ENCODE assay signal across 9 cellular contexts in genomic region chr4:119490335-119490734, GRCh38.
DNase-seq lines count a peak whose midpoint lies in the region; ATAC-seq and TF ChIP-seq lines count a peak whose summit lies in the region.
"Had no signal": no experiment of that assay in that cellular context is flagged by ENCODE, and none has a peak within 500 bp of the region (broad histone marks: within the 10 kb centered on the region; RNA-seq: fewer than 3 reads in every experiment).

No MANE protein-coding gene starts in this region.

- H3K9ac ChIP-seq in H9 (ENCODE audit: extremely low read depth, insufficient read length, low read length): no peak overlapping the region

- WGBS in H9 (ENCODE audit: extremely low coverage, insufficient read length, low lambda C conversion rate): no CpG with 5 or more reads among the region's 3 CpGs
- 57 to 59% methylated on average over 3 of the region's 3 CpGs for WGBS in upper lobe of left lung, 2 donors

- H3K79me2 ChIP-seq in H9 (ENCODE audit: insufficient read depth, low read length): no peaks in the 10 kb centered on the region

- no peak overlapping the region for H2BK120ac ChIP-seq in H9 (ENCODE audit: low read depth, low read length, poor library complexity, severe bottlenecking)

- H4K20me1 ChIP-seq in H9 (ENCODE audit: control insufficient read depth, insufficient read depth, insufficient read length): no peaks in the 10 kb centered on the region

- peaks cover 13 to 16% of the 10 kb centered on the region in 2 experiments for H3K9me3 Mint-ChIP-seq in H9
- H3K9me3 Mint-ChIP-seq in activated CD8-positive, alpha-beta T cell treated with anti-CD3 and anti-CD28 coated beads, Interleukin-2, amount 10 ng/mL, durations not matched to agents 7 days and 5 days (ENCODE audit: insufficient read depth): no peaks in the 10 kb centered on the region

- H3K27me3 ChIP-seq in H9 (ENCODE audit: insufficient read depth, low read length) (no peaks in the 10 kb centered on the region), upper lobe of left lung (no peaks in the 10 kb centered on the region)

- H4K5ac ChIP-seq in H9 (ENCODE audit: insufficient read length, low read depth, low read length): no peak overlapping the region

- no peak overlapping the region for H3K14ac ChIP-seq in H9 (ENCODE audit: insufficient read depth, low read length)

- no peak for TF ChIP-seq EP300 in upper lobe of left lung (IDR thresholded peaks at IDR 0.05)

- DNase-seq in DMS114 treated with DMSO at 0.1 percent for 48 hours (lab: John Stamatoyannopoulos, UW; ENCODE audit: unreplicated experiment) (peak; percentile 5), H9 (peak; percentile 32), SK-N-DZ (ENCODE audit: low spot score) (peak; percentile 58), iris pigment epithelial cell (ENCODE audit: low read depth) (peak; percentile 31), COR-L47 (lab: John Stamatoyannopoulos, UW) (no peak), upper lobe of left lung (no peak), hepatic stellate cell (ENCODE audit: low spot score) (no peak)
- no peak for DNase-seq in activated CD8-positive, alpha-beta T cell treated with anti-CD3 and anti-CD28 coated beads, Interleukin-2, amount 10 ng/mL, durations not matched to agents 7 days and 5 days
- DNase-seq: NCI-H1105 had no signal

- TF ChIP-seq CTCF in H9 (conservative IDR thresholded peaks at IDR 0.05) (peak; percentile 62), upper lobe of left lung (IDR thresholded peaks at IDR 0.05) (no peak)

- no peak overlapping the region for H3K56ac ChIP-seq in H9 (ENCODE audit: insufficient read length, low read depth, low read length)

- H3K27ac ChIP-seq in H9 (ENCODE audit: insufficient read length, low read depth, low read length) (no peak overlapping the region), upper lobe of left lung (no peak overlapping the region)

- H3K4me2 ChIP-seq in H9 (ENCODE audit: insufficient read depth, insufficient read length, low read length): no peak overlapping the region

- TF ChIP-seq POLR2A in upper lobe of left lung (IDR thresholded peaks at IDR 0.05): no peak

- no peak overlapping the region for H3K27ac Mint-ChIP-seq in H9
- no peak overlapping the region for H3K27ac Mint-ChIP-seq in activated CD8-positive, alpha-beta T cell treated with anti-CD3 and anti-CD28 coated beads, Interleukin-2, amount 10 ng/mL, durations not matched to agents 7 days and 5 days

- no peak overlapping the region for H3K4ac ChIP-seq in H9 (ENCODE audit: low read depth, low read length)

- CTCF ChIA-PET in activated CD8-positive, alpha-beta T cell treated with anti-CD3 and anti-CD28 coated beads, Interleukin-2, amount 10 ng/mL, durations not matched to agents 7 days and 5 days (lab: Charles Lee): interaction anchor here (0.7 to 1.3 kb wide), 2 partner anchors 15 to 449 kb away, joined by 3 to 5 read pairs; no protein-coding TSS in a partner anchor

- peaks cover 9 to 27% (median 17%) of the 10 kb centered on the region in 3 experiments; a peak in 6 of 7 replicates for H3K36me3 Mint-ChIP-seq in H9 (ENCODE audit: insufficient read depth in 1 of 3, low read depth in 3 of 3)
- H3K36me3 Mint-ChIP-seq in activated CD8-positive, alpha-beta T cell treated with anti-CD3 and anti-CD28 coated beads, Interleukin-2, amount 10 ng/mL, durations not matched to agents 7 days and 5 days (ENCODE audit: low read depth): peaks cover 8% of the 10 kb centered on the region

- no peak overlapping the region for H2BK20ac ChIP-seq in H9 (ENCODE audit: low read depth, low read length, poor library complexity, severe bottlenecking)

- H3T11ph ChIP-seq in H9 (ENCODE audit: low read length): no peak overlapping the region

- no peak overlapping the region for H3K4me3 Mint-ChIP-seq in H9
- H3K4me3 Mint-ChIP-seq in activated CD8-positive, alpha-beta T cell treated with anti-CD3 and anti-CD28 coated beads, Interleukin-2, amount 10 ng/mL, durations not matched to agents 7 days and 5 days: no peak overlapping the region

- H3K18ac ChIP-seq in H9 (ENCODE audit: insufficient read length, low read depth, low read length): no peak overlapping the region

- H3K4me1 ChIP-seq in H9 (ENCODE audit: insufficient read depth, low read length) (no peaks in the 10 kb centered on the region), upper lobe of left lung (no peaks in the 10 kb centered on the region)

- no peak overlapping the region for H2BK5ac ChIP-seq in H9 (ENCODE audit: insufficient read length, low read length)

- no peaks in the 10 kb centered on the region for H3K23me2 ChIP-seq in H9 (ENCODE audit: insufficient read length, low read depth, low read length, poor library complexity, severe bottlenecking)

- no peak overlapping the region for H3K23ac ChIP-seq in H9 (ENCODE audit: insufficient read length, low read depth, low read length)

- POLR2A ChIA-PET in activated CD8-positive, alpha-beta T cell treated with anti-CD3 and anti-CD28 coated beads, Interleukin-2, amount 10 ng/mL, durations not matched to agents 7 days and 5 days (lab: Charles Lee): no interaction called here

- no peak overlapping the region for H2AK5ac ChIP-seq in H9 (ENCODE audit: insufficient read length, low read length)

- H3K4me1 Mint-ChIP-seq in H9: no peaks in the 10 kb centered on the region
- H3K4me1 Mint-ChIP-seq in activated CD8-positive, alpha-beta T cell treated with anti-CD3 and anti-CD28 coated beads, Interleukin-2, amount 10 ng/mL, durations not matched to agents 7 days and 5 days (ENCODE audit: low read depth): no peaks in the 10 kb centered on the region

- no peak for ATAC-seq in activated CD8-positive, alpha-beta T cell treated with anti-CD3 and anti-CD28 coated beads, Interleukin-2, amount 10 ng/mL, durations not matched to agents 7 days and 5 days
- ATAC-seq in upper lobe of left lung (ENCODE audit: low FRiP score in 2 of 2): no peak

- H3K4me3 ChIP-seq in upper lobe of left lung: no peak overlapping the region

- peaks cover 4 to 12% (median 7%) of the 10 kb centered on the region in 4 donors for H3K36me3 ChIP-seq in upper lobe of left lung

- H3K9me3 ChIP-seq in H9 (ENCODE audit: control insufficient read depth, low read depth, low read length) (no peaks in the 10 kb centered on the region), upper lobe of left lung (no peaks in the 10 kb centered on the region)

- H2AFZ ChIP-seq in H9 (ENCODE audit: low read length): no peak overlapping the region

- no peak overlapping the region for H2BK12ac ChIP-seq in H9 (ENCODE audit: insufficient read length, low read depth, low read length)

- no peak overlapping the region for H4K91ac ChIP-seq in H9 (ENCODE audit: insufficient read length, low read depth, low read length)

- H2BK15ac ChIP-seq in H9 (ENCODE audit: low read depth, low read length): no peak overlapping the region

- no peaks in the 10 kb centered on the region for H3K79me1 ChIP-seq in H9 (ENCODE audit: insufficient read depth, low read depth, low read length, poor library complexity, severe bottlenecking)

- peaks cover 2% of the 10 kb centered on the region; the same call in 1 of the 2 replicates for H3K27me3 Mint-ChIP-seq in H9 (ENCODE audit: low read depth)
- no peaks in the 10 kb centered on the region for H3K27me3 Mint-ChIP-seq in activated CD8-positive, alpha-beta T cell treated with anti-CD3 and anti-CD28 coated beads, Interleukin-2, amount 10 ng/mL, durations not matched to agents 7 days and 5 days (ENCODE audit: low read depth)

- H4K8ac ChIP-seq in H9 (replicated peaks; ENCODE audit: insufficient read length, low read depth, low read length): no peak overlapping the region

Comparison
In these comparisons a context has a peak if more than half of its experiments do, and no peak if none do; other contexts are left out.
1. DNase-seq: peak in DMS114 treated with DMSO at 0.1 percent for 48 hours (single experiment), H9 (single experiment), SK-N-DZ (single experiment) and iris pigment epithelial cell (single experiment); none in COR-L47 (single experiment), activated CD8-positive, alpha-beta T cell treated with anti-CD3 and anti-CD28 coated beads, Interleukin-2, amount 10 ng/mL, durations not matched to agents 7 days and 5 days (single experiment), upper lobe of left lung (0 of 2) and hepatic stellate cell (single experiment).